Comparison of ENCODE assay signal across 15 cellular contexts in genomic region chr3:2872884-2873283, GRCh38.
A peak's percentile ranks its signal among the peaks of the same experiment; 100 is the strongest.
DNase-seq lines count a peak whose midpoint lies in the region; ATAC-seq and TF ChIP-seq lines count a peak whose summit lies in the region.
"Had no signal": no experiment of that assay in that cellular context is flagged by ENCODE, and none has a peak within 500 bp of the region (broad histone marks: within the 10 kb centered on the region; RNA-seq: fewer than 3 reads in every experiment).

No MANE protein-coding gene starts in this region.

- H2BK120ac ChIP-seq in mesenchymal stem cell (ENCODE audit: low read depth, low read length), result no peak overlapping the region

- no peaks in the 10 kb centered on the region for H3K79me1 ChIP-seq in mesenchymal stem cell (replicated peaks; ENCODE audit: low read length, poor library complexity, severe bottlenecking)

- TF ChIP-seq POLR2A in thyroid gland (IDR thresholded peaks at IDR 0.05), result no peak

- H3K23ac ChIP-seq in mesenchymal stem cell (ENCODE audit: low read length in 2 of 2), result no peak overlapping the region

- H3K4ac ChIP-seq in mesenchymal stem cell (ENCODE audit: low read depth in 1 of 2, low read length in 2 of 2), result no peak overlapping the region

- H2BK5ac ChIP-seq in mesenchymal stem cell (ENCODE audit: low read depth, low read length, poor library complexity, severe bottlenecking), result no peak overlapping the region

- no peak overlapping the region for H2AFZ ChIP-seq in mesenchymal stem cell (ENCODE audit: low read depth, low read length)

- no peak overlapping the region for H3K27ac ChIP-seq in left ventricle myocardium inferior (replicated peaks)
- H3K27ac ChIP-seq in mesenchymal stem cell (ENCODE audit: low read length, poor library complexity, severe bottlenecking), result no peak overlapping the region
- peak overlapping the region; percentile 43 for H3K27ac ChIP-seq in subcutaneous abdominal adipose tissue (ENCODE audit: low read depth, low read length)
- no peak overlapping the region for H3K27ac ChIP-seq in thyroid gland
- H3K27ac ChIP-seq: BLaER1 treated with 17β-estradiol and CSF1 and Interleukin-3, amounts not matched to agents 10 nM and 100 nM had no signal

- no peak overlapping the region for H3K4me2 ChIP-seq in mesenchymal stem cell (ENCODE audit: low read length, poor library complexity, severe bottlenecking)
- H3K4me2 ChIP-seq: BLaER1 treated with 17β-estradiol and CSF1 and Interleukin-3, amounts not matched to agents 10 nM and 100 nM had no signal

- H3K36me3 ChIP-seq in left ventricle myocardium inferior (no peaks in the 10 kb centered on the region), mesenchymal stem cell (ENCODE audit: control insufficient read depth in 1 of 2, insufficient read depth in 2 of 2, low read depth in 1 of 2, low read length in 2 of 2) (no peaks in the 10 kb centered on the region), subcutaneous abdominal adipose tissue (ENCODE audit: control insufficient read depth in 5 of 5, insufficient read depth in 5 of 5, low read length in 5 of 5) (no peaks in the 10 kb centered on the region), thyroid gland (no peaks in the 10 kb centered on the region)
- H3K36me3 ChIP-seq: BLaER1 treated with 17β-estradiol and CSF1 and Interleukin-3, amounts not matched to agents 10 nM and 100 nM had no signal

- H3K9me3 ChIP-seq in left ventricle myocardium inferior (replicated peaks) (no peaks in the 10 kb centered on the region), mesenchymal stem cell (ENCODE audit: control insufficient read depth, low read length) (no peaks in the 10 kb centered on the region), subcutaneous abdominal adipose tissue (ENCODE audit: control insufficient read depth in 5 of 5, low read length in 5 of 5) (no peaks in the 10 kb centered on the region), thyroid gland (no peaks in the 10 kb centered on the region)
- H3K9me3 ChIP-seq: BLaER1 treated with 17β-estradiol and CSF1 and Interleukin-3, amounts not matched to agents 10 nM and 100 nM had no signal

- H4K8ac ChIP-seq in mesenchymal stem cell (ENCODE audit: low read length), result no peak overlapping the region

- WGBS in mesenchymal stem cell, result 60% methylated on average over 2 of the region's 2 CpGs
- WGBS in thyroid gland, 2 donors, result 69 to 78% methylated on average over 2 of the region's 2 CpGs

- no peak overlapping the region for H2BK12ac ChIP-seq in mesenchymal stem cell (ENCODE audit: low read length in 2 of 2)

- no peak overlapping the region for H3K9ac ChIP-seq in mesenchymal stem cell (ENCODE audit: low read length)
- no peak overlapping the region for H3K9ac ChIP-seq in subcutaneous abdominal adipose tissue (ENCODE audit: low read length in 5 of 5)
- H3K9ac ChIP-seq: BLaER1 treated with 17β-estradiol and CSF1 and Interleukin-3, amounts not matched to agents 10 nM and 100 nM had no signal

- H4K91ac ChIP-seq in mesenchymal stem cell (ENCODE audit: low read length), result no peak overlapping the region

- ATAC-seq in left ventricle myocardium superior, result peak; percentile 77
- no peak for ATAC-seq in GM18511 (IDR thresholded peaks at IDR 0.05; ENCODE audit: unreplicated experiment)
- ATAC-seq: GM12878 had no signal

- no peak overlapping the region for H2BK15ac ChIP-seq in mesenchymal stem cell (ENCODE audit: low read depth, poor library complexity, severe bottlenecking)

- no peak overlapping the region for H3K14ac ChIP-seq in mesenchymal stem cell (ENCODE audit: low read length in 2 of 2)

- no peak overlapping the region for H3K18ac ChIP-seq in mesenchymal stem cell (ENCODE audit: low read depth in 1 of 2, low read length in 2 of 2)

- H3K4me1 ChIP-seq in left ventricle myocardium inferior, result no peaks in the 10 kb centered on the region
- no peaks in the 10 kb centered on the region for H3K4me1 ChIP-seq in mesenchymal stem cell (ENCODE audit: control insufficient read depth, insufficient read depth, low read depth, low read length)
- H3K4me1 ChIP-seq in subcutaneous abdominal adipose tissue (ENCODE audit: control insufficient read depth in 5 of 5, insufficient read depth in 5 of 5, low read length in 5 of 5), result peaks cover 0 to 24% (median 9%) of the 10 kb centered on the region in 5 donors
- H3K4me1 ChIP-seq in thyroid gland, result no peaks in the 10 kb centered on the region

- H3K4me3 ChIP-seq in left ventricle myocardium inferior (no peak overlapping the region), fibroblast of mammary gland (ENCODE audit: control insufficient read depth, low read depth, low read length) (no peak overlapping the region), mesenchymal stem cell (ENCODE audit: insufficient read depth in 1 of 2, low read depth in 1 of 2, low read length in 2 of 2) (no peak overlapping the region), subcutaneous abdominal adipose tissue (ENCODE audit: low read depth in 1 of 5, low read length in 5 of 5) (no peak overlapping the region), thyroid gland (replicated peaks in 1 of 3) (no peak overlapping the region)
- H3K4me3 ChIP-seq: BLaER1 treated with 17β-estradiol and CSF1 and Interleukin-3, amounts not matched to agents 10 nM and 100 nM; GM12878 had no signal

- intact Hi-C loops in left ventricle myocardium superior (cut with micrococcal nuclease), result no loop called here
- intact Hi-C loops in left ventricle myocardium inferior (cut with micrococcal nuclease), result no loop called here
- intact Hi-C loops in thyroid gland (cut with DNase I), result no loop called here

- TF ChIP-seq CTCF in left ventricle myocardium inferior (IDR thresholded peaks at IDR 0.05; ENCODE audit: borderline replicate concordance) (no peak), fibroblast of mammary gland (conservative IDR thresholded peaks at IDR 0.05; ENCODE audit: control insufficient read depth, insufficient read depth, low read depth, low read length) (no peak), thyroid gland (IDR thresholded peaks at IDR 0.05) (no peak)

- H2AK5ac ChIP-seq in mesenchymal stem cell (ENCODE audit: low read length, severe bottlenecking), result no peak overlapping the region

- H3K27me3 ChIP-seq in left ventricle myocardium inferior (ENCODE audit: low read depth) (no peaks in the 10 kb centered on the region), mesenchymal stem cell (ENCODE audit: control insufficient read depth in 1 of 2, insufficient read depth in 1 of 2, low read length in 2 of 2) (no peaks in the 10 kb centered on the region), subcutaneous abdominal adipose tissue (ENCODE audit: control insufficient read depth in 5 of 5, insufficient read depth in 4 of 5, low read length in 5 of 5) (no peaks in the 10 kb centered on the region), thyroid gland (no peaks in the 10 kb centered on the region)
- H3K27me3 ChIP-seq: BLaER1 treated with 17β-estradiol and CSF1 and Interleukin-3, amounts not matched to agents 10 nM and 100 nM had no signal

- DNase-seq in left ventricle myocardium superior (no peak), left ventricle myocardium inferior (no peak), fibroblast of mammary gland (ENCODE audit: low read depth) (peak; percentile 50), mesenchymal stem cell (peak; percentile 40), thyroid gland (no peak)
- DNase-seq in activated CD4-positive, CD25-positive, alpha-beta regulatory T cell treated with anti-CD3 and anti-CD28 coated beads, Interleukin-2, amount 50 U/mL, for 72 hours, result no peak
- DNase-seq: ACHN; CD4-positive, alpha-beta T cell; DMS79; GOT3; H9 had no signal

Comparison
In these comparisons a context has a peak if more than half of its experiments do, and no peak if none do; other contexts are left out.
1. DNase-seq: peak in fibroblast of mammary gland (single experiment) and mesenchymal stem cell (single experiment); none in left ventricle myocardium superior (single experiment), left ventricle myocardium inferior (single experiment), thyroid gland (0 of 2) and activated CD4-positive, CD25-positive, alpha-beta regulatory T cell treated with anti-CD3 and anti-CD28 coated beads, Interleukin-2, amount 50 U/mL, for 72 hours (single experiment).